8 cellular contexts compared by ENCODE assay signal in genomic region chr19:18541992-18542935, GRCh38. TPM values are rescaled to one million over a fixed set of nuclear protein-coding genes. Genes with fewer than 3 reads are reported as not detected.
DNase-seq lines count a peak whose midpoint lies in the region; ATAC-seq and TF ChIP-seq lines count a peak whose summit lies in the region.

No MANE protein-coding gene starts in this region.

- POLR2A ChIA-PET in CD8-positive, alpha-beta memory T cell (lab: Charles Lee): interaction anchor here (0.9 kb wide), 1 partner anchor 19 kb away, joined by 3 read pairs; no protein-coding TSS in a partner anchor

- H3K9me3 Mint-ChIP-seq in CD8-positive, alpha-beta memory T cell: no peaks in the 10 kb centered on the region
- H3K9me3 Mint-ChIP-seq in natural killer cell treated with Interleukin-12 subunit alpha and Interleukin-12 subunit beta and Interleukin-15 and Interleukin-18, amount 100 ng/mL, for 72 hours: no peaks in the 10 kb centered on the region

- H3K36me3 Mint-ChIP-seq in CD8-positive, alpha-beta memory T cell: peaks cover 0 to 51% (median 0%) of the 10 kb centered on the region in 3 donors
- H3K36me3 Mint-ChIP-seq in natural killer cell treated with Interleukin-12 subunit alpha and Interleukin-12 subunit beta and Interleukin-15 and Interleukin-18, amount 100 ng/mL, for 72 hours: no peaks in the 10 kb centered on the region

- peak overlapping the region; percentile 73 for H3K27ac ChIP-seq in CD8-positive, alpha-beta memory T cell (ENCODE audit: low read depth, low read length)
- peak overlapping the region; percentile 49 for H3K27ac ChIP-seq in OCI-LY3 (ENCODE audit: low read length)
- peak overlapping the region; percentile 42 for H3K27ac ChIP-seq in duodenal mucosa (ENCODE audit: low read depth, low read length)

- H3K4me1 Mint-ChIP-seq in CD8-positive, alpha-beta memory T cell: peaks cover 17 to 30% (median 19%) of the 10 kb centered on the region in 3 donors
- peaks cover 24 to 26% of the 10 kb centered on the region in 2 donors for H3K4me1 Mint-ChIP-seq in natural killer cell treated with Interleukin-12 subunit alpha and Interleukin-12 subunit beta and Interleukin-15 and Interleukin-18, amount 100 ng/mL, for 72 hours (ENCODE audit: low read depth in 2 of 2)

- TF ChIP-seq CTCF in OCI-LY3 (IDR thresholded peaks at IDR 0.05; ENCODE audit: low read depth, low read length): no peak

- H3K4me1 ChIP-seq in CD8-positive, alpha-beta memory T cell (ENCODE audit: insufficient read depth, low read length): peaks cover 17% of the 10 kb centered on the region
- H3K4me1 ChIP-seq in OCI-LY3 (ENCODE audit: low read length): peaks cover 15% of the 10 kb centered on the region
- H3K4me1 ChIP-seq in duodenal mucosa (ENCODE audit: control insufficient read depth in 1 of 2, insufficient read depth in 2 of 2, low read length in 2 of 2): peaks cover 7 to 17% of the 10 kb centered on the region in 2 donors

- H3K4me3 Mint-ChIP-seq in CD8-positive, alpha-beta memory T cell: peak overlapping the region; percentile 85 to 94 (median 89)
- H3K4me3 Mint-ChIP-seq in natural killer cell treated with Interleukin-12 subunit alpha and Interleukin-12 subunit beta and Interleukin-15 and Interleukin-18, amount 100 ng/mL, for 72 hours: peak overlapping the region; percentile 92

- no peak for DNase-seq in CD8-positive, alpha-beta memory T cell
- peak; percentile 54 for DNase-seq in natural killer cell treated with Interleukin-12 subunit alpha and Interleukin-12 subunit beta and Interleukin-15 and Interleukin-18, amount 100 ng/mL, for 72 hours (ENCODE audit: low spot score)
- no peak for DNase-seq in NK-92 treated with Interleukin-12 subunit alpha and Interleukin-12 subunit beta, amount 100 ng/mL, for 24 hours (lab: John Stamatoyannopoulos, UW)
- no peak for DNase-seq in activated CD4-positive, alpha-beta T cell treated with anti-CD3 and anti-CD28 coated beads, Interleukin-2, amount 50 U/mL, for 4 hours

- H3K27ac Mint-ChIP-seq in CD8-positive, alpha-beta memory T cell: peak overlapping the region; percentile 87 to 97 (median 93)
- peak overlapping the region; percentile 80 to 89 for H3K27ac Mint-ChIP-seq in natural killer cell treated with Interleukin-12 subunit alpha and Interleukin-12 subunit beta and Interleukin-15 and Interleukin-18, amount 100 ng/mL, for 72 hours

- peak overlapping the region; percentile 55 for H3K4me3 ChIP-seq in CD8-positive, alpha-beta memory T cell (ENCODE audit: low read length)
- H3K4me3 ChIP-seq in OCI-LY3 (ENCODE audit: low read length) (peak overlapping the region; percentile 84), duodenal mucosa (ENCODE audit: low read depth in 1 of 2, low read length in 2 of 2) (peak overlapping the region; percentile 78 to 80)

- no peaks in the 10 kb centered on the region for H3K27me3 Mint-ChIP-seq in CD8-positive, alpha-beta memory T cell
- H3K27me3 Mint-ChIP-seq in natural killer cell treated with Interleukin-12 subunit alpha and Interleukin-12 subunit beta and Interleukin-15 and Interleukin-18, amount 100 ng/mL, for 72 hours: no peaks in the 10 kb centered on the region

- H3K27me3 ChIP-seq in CD8-positive, alpha-beta memory T cell (ENCODE audit: insufficient read depth, low read length, poor library complexity, severe bottlenecking): no peaks in the 10 kb centered on the region
- H3K27me3 ChIP-seq in OCI-LY3 (ENCODE audit: low read depth, low read length) (no peaks in the 10 kb centered on the region), duodenal mucosa (ENCODE audit: control insufficient read depth in 1 of 2, insufficient read depth in 2 of 2, low read length in 2 of 2) (no peaks in the 10 kb centered on the region)

- H3K4me2 ChIP-seq in OCI-LY3 (ENCODE audit: low read length): peak overlapping the region; percentile 94

- peak overlapping the region; percentile 88 for H3K9ac ChIP-seq in OCI-LY3 (ENCODE audit: low read length)
- H3K9ac ChIP-seq in duodenal mucosa (ENCODE audit: low read depth in 1 of 2, low read length in 2 of 2): peak overlapping the region; percentile 55 to 78

- no peaks in the 10 kb centered on the region for H3K36me3 ChIP-seq in CD8-positive, alpha-beta memory T cell (ENCODE audit: insufficient read depth, low read length)
- H3K36me3 ChIP-seq in OCI-LY3 (replicated peaks; ENCODE audit: low read depth, low read length): peaks cover 34% of the 10 kb centered on the region
- H3K36me3 ChIP-seq in duodenal mucosa (ENCODE audit: control insufficient read depth in 1 of 2, insufficient read depth in 2 of 2, low read length in 2 of 2): peaks cover 15 to 25% of the 10 kb centered on the region in 2 donors

- H2AFZ ChIP-seq in OCI-LY3 (ENCODE audit: low read depth, low read length): no peak overlapping the region

- H4K20me1 ChIP-seq in OCI-LY3 (ENCODE audit: insufficient read depth, low read length): no peaks in the 10 kb centered on the region; the same call in 1 of the 2 replicates

- no peak for ATAC-seq in natural killer cell treated with Interleukin-12 subunit alpha and Interleukin-12 subunit beta and Interleukin-15 and Interleukin-18, amount 100 ng/mL, for 72 hours
- ATAC-seq in HG02678 (IDR thresholded peaks at IDR 0.05; ENCODE audit: unreplicated experiment) (no peak), HG03521 (IDR thresholded peaks at IDR 0.05; ENCODE audit: unreplicated experiment) (no peak)

- H3K79me2 ChIP-seq in OCI-LY3 (ENCODE audit: low read length): peaks cover 20% of the 10 kb centered on the region

- no peaks in the 10 kb centered on the region for H3K9me3 ChIP-seq in CD8-positive, alpha-beta memory T cell (ENCODE audit: low read length)
- H3K9me3 ChIP-seq in OCI-LY3 (ENCODE audit: insufficient read depth, low read length) (no peaks in the 10 kb centered on the region), duodenal mucosa (ENCODE audit: control insufficient read depth in 1 of 2, low read length in 2 of 2) (no peaks in the 10 kb centered on the region)

- CTCF ChIA-PET in CD8-positive, alpha-beta memory T cell (lab: Charles Lee): interaction anchor here (0.6 to 1.2 kb wide), 3 partner anchors 9 to 29 kb away, joined by 3 read pairs; partner anchors contain the start of gene UBA52

RNA-seq across cellular contexts. Expression of gene FKBP8, which starts 1.1 kb away (rescaled TPM):
- 100 to 1,000 TPM; 161 to 170 TPM for total RNA-seq in CD8-positive, alpha-beta memory T cell
- 138 TPM for polyA plus RNA-seq in CD8-positive, alpha-beta memory T cell
- 100 to 1,000 TPM; 199 to 208 TPM for total RNA-seq in natural killer cell treated with Interleukin-12 subunit alpha and Interleukin-12 subunit beta and Interleukin-15 and Interleukin-18, amount 100 ng/mL, for 72 hours

RNA-seq across cellular contexts. Expression of gene KXD1, which starts 15.4 kb away (rescaled TPM):
- total RNA-seq in CD8-positive, alpha-beta memory T cell: 100 to 1,000 TPM; 127 to 128 TPM
- polyA plus RNA-seq in CD8-positive, alpha-beta memory T cell: 84.4 TPM
- total RNA-seq in natural killer cell treated with Interleukin-12 subunit alpha and Interleukin-12 subunit beta and Interleukin-15 and Interleukin-18, amount 100 ng/mL, for 72 hours: 100 to 1,000 TPM; 105 to 144 TPM

RNA-seq across cellular contexts. Expression of gene ELL, which starts 20.4 kb away (rescaled TPM):
- total RNA-seq in CD8-positive, alpha-beta memory T cell: 10 to 100 TPM; 24.4 to 25.5 TPM
- polyA plus RNA-seq in CD8-positive, alpha-beta memory T cell: 22.1 TPM
- total RNA-seq in natural killer cell treated with Interleukin-12 subunit alpha and Interleukin-12 subunit beta and Interleukin-15 and Interleukin-18, amount 100 ng/mL, for 72 hours: 10 to 100 TPM; 52.3 to 75.2 TPM

RNA-seq across cellular contexts. Expression of gene UBA52, which starts 29.4 kb away (rescaled TPM):
- 1,000 to 10,000 TPM; 1,684 to 1,700 TPM for total RNA-seq in CD8-positive, alpha-beta memory T cell
- polyA plus RNA-seq in CD8-positive, alpha-beta memory T cell: 1,487 TPM
- total RNA-seq in natural killer cell treated with Interleukin-12 subunit alpha and Interleukin-12 subunit beta and Interleukin-15 and Interleukin-18, amount 100 ng/mL, for 72 hours: 1,000 to 10,000 TPM; 1,148 to 1,390 TPM

RNA-seq across cellular contexts. Expression of gene REX1BD, which starts 46.3 kb away (rescaled TPM):
- total RNA-seq in CD8-positive, alpha-beta memory T cell: 100 to 1,000 TPM; 107 to 110 TPM
- polyA plus RNA-seq in CD8-positive, alpha-beta memory T cell: 169 TPM
- 100 to 1,000 TPM in 1 of 2 donors, 10 to 100 TPM in 1; 81.5 to 104 TPM for total RNA-seq in natural killer cell treated with Interleukin-12 subunit alpha and Interleukin-12 subunit beta and Interleukin-15 and Interleukin-18, amount 100 ng/mL, for 72 hours
